In the genomic region with DNA sequence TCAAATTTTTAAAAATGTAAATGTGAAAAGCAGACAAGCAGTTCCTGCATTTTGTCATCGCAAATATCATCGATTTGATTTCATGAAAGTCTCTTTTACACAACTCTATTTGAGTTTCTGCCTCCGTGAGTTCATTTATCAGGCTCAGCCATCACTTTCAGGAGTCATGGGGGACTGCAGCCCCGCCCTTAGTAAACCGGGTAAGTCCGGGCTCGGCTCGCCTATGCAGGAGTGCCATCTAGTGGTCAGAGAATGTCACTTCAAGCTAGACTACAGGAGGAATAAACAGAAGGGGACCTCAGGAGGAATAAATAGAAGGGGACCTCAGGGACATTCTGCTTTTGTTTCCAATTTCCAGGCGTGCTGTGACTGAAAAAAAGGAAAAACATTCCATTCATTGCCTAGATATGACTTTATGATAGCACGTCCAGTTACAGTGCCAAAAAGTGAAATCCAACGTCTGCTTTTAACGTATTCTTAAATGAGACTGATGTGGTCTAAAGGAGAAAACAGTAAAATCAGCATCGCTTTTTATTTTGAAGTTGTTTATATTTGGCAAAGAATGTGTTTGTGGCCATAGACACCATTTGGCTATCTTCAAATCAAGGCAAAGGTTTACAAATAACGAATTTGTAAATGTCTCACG, we compare ENCODE assay signal across 8 cellular contexts.
DNase-seq lines count a peak whose midpoint lies in the region; ATAC-seq and TF ChIP-seq lines count a peak whose summit lies in the region.

No MANE protein-coding gene starts in this region.

- peak; percentile 93 for TF ChIP-seq CTCF in BJ (IDR thresholded peaks at IDR 0.05; ENCODE audit: insufficient read depth, low read depth, low read length)
- peak; percentile 79 for TF ChIP-seq CTCF in lung (IDR thresholded peaks at IDR 0.05; ENCODE audit: control extremely low read depth, extremely low read depth)

- POLR2A ChIA-PET in BJ (lab: Charles Lee) = interaction anchor here (0.6 kb wide), 1 partner anchor 1446 kb away, joined by 3 read pairs; no protein-coding TSS in a partner anchor

- H3K9me3 ChIP-seq in lung (ENCODE audit: control insufficient read depth in 2 of 2, insufficient read depth in 1 of 2, low read length in 1 of 2) = no peaks in the 10 kb centered on the region

- no peaks in the 10 kb centered on the region for H3K36me3 ChIP-seq in BJ (ENCODE audit: control insufficient read depth, insufficient read depth, low read length)
- H3K36me3 ChIP-seq in lung (ENCODE audit: control insufficient read depth in 2 of 2, insufficient read depth in 2 of 2, low read length in 2 of 2) = no peaks in the 10 kb centered on the region

- DNase-seq in BJ (ENCODE audit: low read depth) (no peak), GM19238 (ENCODE audit: insufficient read length, low spot score) (peak; percentile 53), NCI-H526 treated with DMSO at 0.1 percent for 48 hours (lab: John Stamatoyannopoulos, UW) (peak; percentile 75), dermis microvascular lymphatic vessel endothelial cell (ENCODE audit: low read depth in 2 of 2) (peak; percentile 63 to 85), lung (ENCODE audit: low spot score) (peak; percentile 72)
- DNase-seq in activated CD4-positive, alpha-beta T cell treated with anti-CD3 and anti-CD28 coated beads, Interleukin-2, amount 50 U/mL, for 24 hours (ENCODE audit: low read depth in 1 of 2, low spot score in 1 of 2) = peak; percentile 30 to 68
- peak; percentile 35 for DNase-seq in stimulated activated CD8-positive, alpha-beta memory T cell treated with anti-CD3 and anti-CD28 coated beads, Interleukin-12 subunit alpha, Interleukin-12 subunit beta, amount 100 ng/mL, for 1 hour (ENCODE audit: low read depth)

- H3K27ac ChIP-seq in lung (ENCODE audit: low read depth in 1 of 2, low read length in 1 of 2) = no peak overlapping the region

- H3K27me3 ChIP-seq in BJ (ENCODE audit: control insufficient read depth, insufficient read depth, low read length) (0 out of 2 replicates have a peak, but pooled peaks cover 1% of the 10 kb centered on the region), lung (ENCODE audit: control insufficient read depth, insufficient read depth) (no peaks in the 10 kb centered on the region)

- 16 to 25% methylated on average over 15 of the region's 15 CpGs for WGBS in lung, 2 donors

- CTCF ChIA-PET in BJ (lab: Yijun Ruan, JAX) = interaction anchor here (0.6 to 2.5 kb wide), 10 partner anchors 9 to 241 kb away, joined by 3 to 22 read pairs (median 4); no protein-coding TSS in a partner anchor

- ATAC-seq in HG03354 (IDR thresholded peaks at IDR 0.05; ENCODE audit: poor library complexity, severe bottlenecking, unreplicated experiment) (peak; percentile 99), lung (ENCODE audit: insufficient read depth, low FRiP score) (peak; percentile 83)

- H3K4me1 ChIP-seq in lung (ENCODE audit: control insufficient read depth in 2 of 2, insufficient read depth in 2 of 2, low read length in 2 of 2) = peaks cover 0 to 3% of the 10 kb centered on the region in 2 donors

- H3K4me3 ChIP-seq in BJ (ENCODE audit: low read depth, low read length) = no peak overlapping the region
- H3K4me3 ChIP-seq in lung = no peak overlapping the region
